In the genomic region with DNA sequence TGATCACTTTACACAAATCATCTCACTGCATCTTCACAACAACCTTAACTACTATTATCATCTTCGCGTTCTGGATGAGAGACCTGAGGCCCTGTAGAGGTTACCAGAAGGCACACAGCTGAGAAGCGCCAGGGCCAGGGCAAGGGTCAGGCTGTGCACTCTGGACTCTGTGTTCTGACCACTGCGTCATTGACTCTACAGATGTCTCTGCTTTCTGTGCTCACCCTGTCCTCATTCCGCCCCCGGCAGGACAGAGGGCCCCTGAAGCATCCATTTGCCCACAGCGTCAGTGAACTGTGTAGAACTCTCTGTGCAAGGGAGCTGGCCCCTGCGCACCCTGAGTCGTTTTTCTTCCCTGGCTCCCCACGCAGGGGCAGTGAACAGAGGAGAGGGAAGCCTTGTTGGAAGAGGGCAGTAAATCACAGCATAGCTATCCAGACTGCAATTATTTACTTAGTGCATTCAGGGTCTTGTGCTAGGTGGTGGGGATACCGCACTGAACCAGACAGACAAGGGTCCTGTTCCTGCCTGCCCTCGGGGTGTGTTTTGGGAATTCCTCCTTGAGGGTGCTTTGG, we compare ENCODE assay signal across 7 cellular contexts. TPM values are rescaled to one million over a fixed set of nuclear protein-coding genes. Genes with fewer than 3 reads are reported as not detected.
DNase-seq lines count a peak whose midpoint lies in the region; ATAC-seq and TF ChIP-seq lines count a peak whose summit lies in the region.

No MANE protein-coding gene starts in this region.

- H3K27ac Mint-ChIP-seq in GM23338, result no peak overlapping the region; the same call in 1 of the 2 replicates

- H3K27me3 ChIP-seq in GM23338 (ENCODE audit: insufficient read depth) (no peaks in the 10 kb centered on the region), SU-DHL-6 (ENCODE audit: low read length) (no peaks in the 10 kb centered on the region), hepatocyte (no peaks in the 10 kb centered on the region), skeletal muscle tissue (ENCODE audit: control insufficient read depth in 3 of 3, insufficient read depth in 3 of 3, low read length in 3 of 3) (no peaks in the 10 kb centered on the region)

- no peaks in the 10 kb centered on the region for H4K20me1 ChIP-seq in GM23338 (replicated peaks; ENCODE audit: insufficient read depth)
- H4K20me1 ChIP-seq in SU-DHL-6 (ENCODE audit: low read depth, low read length), result no peaks in the 10 kb centered on the region
- no peaks in the 10 kb centered on the region for H4K20me1 ChIP-seq in hepatocyte (ENCODE audit: insufficient read depth, poor library complexity, severe bottlenecking)

- H3K9ac ChIP-seq in SU-DHL-6 (ENCODE audit: low read length) (peak overlapping the region; percentile 97), skeletal muscle tissue (ENCODE audit: low read depth in 1 of 3, low read length in 3 of 3) (peak overlapping the region in 2 of 3 donors; percentile 86 to 88)

- H3K36me3 ChIP-seq in GM23338 (ENCODE audit: insufficient read depth) (no peaks in the 10 kb centered on the region), SU-DHL-6 (ENCODE audit: low read length) (no peaks in the 10 kb centered on the region), hepatocyte (replicated peaks; ENCODE audit: insufficient read depth, low read depth) (no peaks in the 10 kb centered on the region), skeletal muscle tissue (ENCODE audit: control insufficient read depth in 3 of 3, insufficient read depth in 3 of 3, low read length in 3 of 3) (no peaks in the 10 kb centered on the region)

- peaks cover 5% of the 10 kb centered on the region for H3K4me1 Mint-ChIP-seq in GM23338

- WGBS in hepatocyte (ENCODE audit: low lambda C conversion rate, missing lambda C conversion rate), result 67% methylated on average over 12 of the region's 12 CpGs

- H3K79me2 ChIP-seq in GM23338 (replicated peaks; ENCODE audit: insufficient read depth) (no peaks in the 10 kb centered on the region), SU-DHL-6 (ENCODE audit: insufficient read depth, low read length) (no peaks in the 10 kb centered on the region), hepatocyte (no peaks in the 10 kb centered on the region)

- H3K36me3 Mint-ChIP-seq in GM23338 (ENCODE audit: low read depth), result no peaks in the 10 kb centered on the region

- no peaks in the 10 kb centered on the region for H3K9me3 Mint-ChIP-seq in GM23338

- TF ChIP-seq CTCF in GM23338 (conservative IDR thresholded peaks at IDR 0.05; ENCODE audit: low read depth in 2 of 2) (no peak), SU-DHL-6 (IDR thresholded peaks at IDR 0.05; ENCODE audit: insufficient read depth, low read length, poor library complexity, severe bottlenecking) (no peak), hepatocyte (IDR thresholded peaks at IDR 0.05; ENCODE audit: poor library complexity) (no peak)

- H2AFZ ChIP-seq in GM23338, result no peak overlapping the region
- no peak overlapping the region for H2AFZ ChIP-seq in SU-DHL-6 (ENCODE audit: low read depth, low read length, severe bottlenecking)
- no peak overlapping the region for H2AFZ ChIP-seq in hepatocyte

- DNase-seq in GM23338 (ENCODE audit: low spot score) (no peak), hepatocyte (ENCODE audit: low spot score) (peak; percentile 39), NCI-H2171 (lab: John Stamatoyannopoulos, UW) (no peak), midbrain (lab: John Stamatoyannopoulos, UW) (no peak)

- peak overlapping the region; percentile 92 for H3K4me3 Mint-ChIP-seq in GM23338

- H3K4me3 ChIP-seq in GM23338, result peak overlapping the region; percentile 78
- H3K4me3 ChIP-seq in SU-DHL-6 (ENCODE audit: insufficient read depth, low read length, poor library complexity, severe bottlenecking), result peak overlapping the region; percentile 84
- no peak overlapping the region for H3K4me3 ChIP-seq in hepatocyte
- peak overlapping the region; percentile 6 to 83 (median 78) for H3K4me3 ChIP-seq in skeletal muscle tissue (ENCODE audit: low read length in 3 of 3)

- H3K27ac ChIP-seq in GM23338 (ENCODE audit: low read depth), result no peak overlapping the region
- H3K27ac ChIP-seq in SU-DHL-6 (ENCODE audit: low read depth, low read length), result 0 out of 2 replicates have a peak overlapping the region, but pooled peaks have one; percentile 59
- H3K27ac ChIP-seq in hepatocyte, result peak overlapping the region; percentile 83
- H3K27ac ChIP-seq in skeletal muscle tissue (ENCODE audit: low read depth, low read length), result no peak overlapping the region

- no peak for ATAC-seq in GM23338
- no peak for ATAC-seq in GM19397 (IDR thresholded peaks at IDR 0.05; ENCODE audit: unreplicated experiment)

- peaks cover 12% of the 10 kb centered on the region for H3K27me3 Mint-ChIP-seq in GM23338 (ENCODE audit: insufficient read depth, low read depth, poor library complexity)

- H3K4me2 ChIP-seq in GM23338 (peak overlapping the region; percentile 79), SU-DHL-6 (ENCODE audit: low read depth, low read length, poor library complexity, severe bottlenecking) (peak overlapping the region; percentile 65), hepatocyte (peak overlapping the region; percentile 75)

- H3F3A ChIP-seq in GM23338 (replicated peaks; ENCODE audit: low read depth) (no peaks in the 10 kb centered on the region), SU-DHL-6 (ENCODE audit: insufficient read depth) (0 out of 2 replicates have a peak, but pooled peaks cover 3% of the 10 kb centered on the region)

- no peaks in the 10 kb centered on the region for H3K9me2 ChIP-seq in GM23338 (ENCODE audit: insufficient read depth)
- H3K9me2 ChIP-seq in SU-DHL-6 (replicated peaks; ENCODE audit: insufficient read depth, low read length), result no peaks in the 10 kb centered on the region
- H3K9me2 ChIP-seq in hepatocyte (replicated peaks; ENCODE audit: insufficient read depth), result no peaks in the 10 kb centered on the region

- H3K9me3 ChIP-seq in SU-DHL-6 (ENCODE audit: insufficient read depth, low read length) (no peaks in the 10 kb centered on the region), hepatocyte (ENCODE audit: low read depth) (no peaks in the 10 kb centered on the region), skeletal muscle tissue (ENCODE audit: control insufficient read depth in 3 of 3, low read length in 3 of 3) (no peaks in the 10 kb centered on the region)

- H3K4me1 ChIP-seq in GM23338 (ENCODE audit: insufficient read depth) (no peaks in the 10 kb centered on the region; the same call in 1 of the 2 replicates), hepatocyte (ENCODE audit: insufficient read depth) (no peaks in the 10 kb centered on the region), skeletal muscle tissue (ENCODE audit: control insufficient read depth in 3 of 3, insufficient read depth in 3 of 3, low read length in 3 of 3) (peaks cover 4 to 5% (median 5%) of the 10 kb centered on the region in 3 donors)

TF ChIP-seq in GM23338, 12 proteins besides CTCF, POLR2A, EP300 and RAD21:
- TF ChIP-seq ZNF114 (CRISPR knock-in tag; IDR thresholded peaks at IDR 0.05) (no peak), JUNB (IDR thresholded peaks at IDR 0.05; ENCODE audit: unreplicated experiment) (no peak), ZNF331 (CRISPR knock-in tag; IDR thresholded peaks at IDR 0.05; ENCODE audit: low read depth) (no peak), CREB1 (CRISPR knock-in tag; IDR thresholded peaks at IDR 0.05; ENCODE audit: low read depth) (no peak), EZH2 (IDR thresholded peaks at IDR 0.05; ENCODE audit: low read depth, unreplicated experiment) (no peak)
- TF ChIP-seq, protein P1, sequence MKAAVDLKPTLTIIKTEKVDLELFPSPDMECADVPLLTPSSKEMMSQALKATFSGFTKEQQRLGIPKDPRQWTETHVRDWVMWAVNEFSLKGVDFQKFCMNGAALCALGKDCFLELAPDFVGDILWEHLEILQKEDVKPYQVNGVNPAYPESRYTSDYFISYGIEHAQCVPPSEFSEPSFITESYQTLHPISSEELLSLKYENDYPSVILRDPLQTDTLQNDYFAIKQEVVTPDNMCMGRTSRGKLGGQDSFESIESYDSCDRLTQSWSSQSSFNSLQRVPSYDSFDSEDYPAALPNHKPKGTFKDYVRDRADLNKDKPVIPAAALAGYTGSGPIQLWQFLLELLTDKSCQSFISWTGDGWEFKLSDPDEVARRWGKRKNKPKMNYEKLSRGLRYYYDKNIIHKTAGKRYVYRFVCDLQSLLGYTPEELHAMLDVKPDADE (IDR thresholded peaks at IDR 0.05), result no peak
- TF ChIP-seq, protein P2, sequence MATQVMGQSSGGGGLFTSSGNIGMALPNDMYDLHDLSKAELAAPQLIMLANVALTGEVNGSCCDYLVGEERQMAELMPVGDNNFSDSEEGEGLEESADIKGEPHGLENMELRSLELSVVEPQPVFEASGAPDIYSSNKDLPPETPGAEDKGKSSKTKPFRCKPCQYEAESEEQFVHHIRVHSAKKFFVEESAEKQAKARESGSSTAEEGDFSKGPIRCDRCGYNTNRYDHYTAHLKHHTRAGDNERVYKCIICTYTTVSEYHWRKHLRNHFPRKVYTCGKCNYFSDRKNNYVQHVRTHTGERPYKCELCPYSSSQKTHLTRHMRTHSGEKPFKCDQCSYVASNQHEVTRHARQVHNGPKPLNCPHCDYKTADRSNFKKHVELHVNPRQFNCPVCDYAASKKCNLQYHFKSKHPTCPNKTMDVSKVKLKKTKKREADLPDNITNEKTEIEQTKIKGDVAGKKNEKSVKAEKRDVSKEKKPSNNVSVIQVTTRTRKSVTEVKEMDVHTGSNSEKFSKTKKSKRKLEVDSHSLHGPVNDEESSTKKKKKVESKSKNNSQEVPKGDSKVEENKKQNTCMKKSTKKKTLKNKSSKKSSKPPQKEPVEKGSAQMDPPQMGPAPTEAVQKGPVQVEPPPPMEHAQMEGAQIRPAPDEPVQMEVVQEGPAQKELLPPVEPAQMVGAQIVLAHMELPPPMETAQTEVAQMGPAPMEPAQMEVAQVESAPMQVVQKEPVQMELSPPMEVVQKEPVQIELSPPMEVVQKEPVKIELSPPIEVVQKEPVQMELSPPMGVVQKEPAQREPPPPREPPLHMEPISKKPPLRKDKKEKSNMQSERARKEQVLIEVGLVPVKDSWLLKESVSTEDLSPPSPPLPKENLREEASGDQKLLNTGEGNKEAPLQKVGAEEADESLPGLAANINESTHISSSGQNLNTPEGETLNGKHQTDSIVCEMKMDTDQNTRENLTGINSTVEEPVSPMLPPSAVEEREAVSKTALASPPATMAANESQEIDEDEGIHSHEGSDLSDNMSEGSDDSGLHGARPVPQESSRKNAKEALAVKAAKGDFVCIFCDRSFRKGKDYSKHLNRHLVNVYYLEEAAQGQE (IDR thresholded peaks at IDR 0.05; ENCODE audit: unreplicated experiment), result no peak

RNA-seq across cellular contexts. Expression of gene WAS, which starts 6.1 kb away (rescaled TPM):
- total RNA-seq in GM23338 (2014; rRNA removed; shearing (Covaris generic)), result 0.12 and 0.56 TPM in 2 replicates
- polyA plus RNA-seq in GM23338 (2016; fragmentation: Nextera tagmentation; extraction: Ambion mirVana) (0.12 and 0.32 TPM in 2 replicates), hepatocyte (0.73 and 2.4 TPM in 2 replicates)
- total RNA-seq in hepatocyte (0.32 TPM in 1 of 2 replicates, not detected in the other), skeletal muscle tissue (1.0 TPM)

RNA-seq across cellular contexts. Expression of gene SUV39H1, which starts 19.0 kb away (rescaled TPM):
- 14.1 and 15.2 TPM in 2 replicates for total RNA-seq in GM23338 (2014; rRNA removed; shearing (Covaris generic))
- polyA plus RNA-seq in GM23338 (2016; fragmentation: Nextera tagmentation; extraction: Ambion mirVana) (9.0 and 9.5 TPM in 2 replicates), hepatocyte (5.3 and 9.1 TPM in 2 replicates)
- total RNA-seq in hepatocyte (2.9 and 3.1 TPM in 2 replicates), skeletal muscle tissue (2.6 TPM)

Comparison
In these comparisons a context has a peak if more than half of its experiments do, and no peak if none do; other contexts are left out.
1. H3K27ac ChIP-seq: peak in SU-DHL-6 (single experiment) and hepatocyte (single experiment); none in GM23338 (single experiment) and skeletal muscle tissue (single experiment).
2. Peak in every context shown above with its lines, with median percentiles within 50 percentile points of each other: H3K4me2 ChIP-seq.